In the genomic region with DNA sequence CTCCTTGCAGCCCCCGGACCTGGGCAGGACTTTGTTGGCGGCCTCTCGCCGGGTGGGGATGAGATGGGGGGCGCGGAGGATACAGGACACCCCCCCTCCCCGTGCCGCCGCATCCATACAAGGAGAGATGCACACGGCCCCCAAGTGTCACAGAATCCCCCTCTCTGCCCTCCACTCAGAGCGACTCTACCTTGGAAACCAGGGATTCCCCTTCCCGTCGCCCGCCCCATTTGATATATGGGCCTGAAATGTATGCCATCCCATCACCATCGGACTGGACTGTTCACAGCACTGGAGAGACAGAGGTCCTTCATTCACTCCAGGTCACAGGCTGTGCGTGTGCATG, we compare ENCODE assay signal across 8 cellular contexts. TPM values are rescaled to one million over a fixed set of nuclear protein-coding genes. Genes with fewer than 3 reads are reported as not detected.
DNase-seq lines count a peak whose midpoint lies in the region; ATAC-seq and TF ChIP-seq lines count a peak whose summit lies in the region.

No MANE protein-coding gene starts in this region.

- intact Hi-C loops in natural killer cell (cut with micrococcal nuclease), result no loop called here

- no peaks in the 10 kb centered on the region for H3K27me3 ChIP-seq in MG63

- TF ChIP-seq CTCF in natural killer cell (IDR thresholded peaks at IDR 0.05), result no peak

- no peaks in the 10 kb centered on the region for H3K36me3 ChIP-seq in MG63

- peak overlapping the region; percentile 65 to 94 for H3K27ac Mint-ChIP-seq in natural killer cell

- H3K4me1 Mint-ChIP-seq in natural killer cell, result peaks cover 7 to 31% of the 10 kb centered on the region in 2 donors

- peak overlapping the region; percentile 90 for H3K4me3 Mint-ChIP-seq in natural killer cell

- H3K4me3 ChIP-seq in MG63, result peak overlapping the region; percentile 59

- H3K36me3 Mint-ChIP-seq in natural killer cell, result no peaks in the 10 kb centered on the region

- no peaks in the 10 kb centered on the region for H3K9me3 ChIP-seq in MG63

- peak; percentile 16 for ATAC-seq in GM19397 (IDR thresholded peaks at IDR 0.05; ENCODE audit: unreplicated experiment)
- peak; percentile 35 to 55 (median 36) for ATAC-seq in natural killer cell

- DNase-seq in MG63 (no peak), natural killer cell (no peak), AG20443 (ENCODE audit: low spot score) (no peak), midbrain (lab: John Stamatoyannopoulos, UW) (no peak), NCI-H1048 (lab: John Stamatoyannopoulos, UW) (no peak), SK-N-DZ (ENCODE audit: low spot score) (no peak)
- DNase-seq in effector CD8-positive, alpha-beta T cell (lab: John Stamatoyannopoulos, UW), result peak; percentile 1

- no peaks in the 10 kb centered on the region for H3K9me3 Mint-ChIP-seq in natural killer cell

- H3K27me3 Mint-ChIP-seq in natural killer cell (ENCODE audit: low read depth in 2 of 2), result no peaks in the 10 kb centered on the region

RNA-seq across cellular contexts. Expression of gene PORCN, which starts 0.4 kb away (rescaled TPM):
- total RNA-seq in MG63 (2014; rRNA removed; shearing (Covaris generic); ENCODE audit: low replicate concordance), result 1.6 and 11.2 TPM in 2 replicates
- 10 to 100 TPM; 29.6 to 33.1 (median 31.1) TPM for total RNA-seq in natural killer cell
- polyA plus RNA-seq in SK-N-DZ (2014; cell fraction: cytosol; rRNA removed), result 9.7 and 12.9 TPM in 2 replicates
- 18.7 and 28.0 TPM in 2 replicates for polyA plus RNA-seq in SK-N-DZ (2014; cell fraction: nucleus; rRNA removed)

RNA-seq across cellular contexts. Expression of gene EBP, which starts 12.4 kb away (rescaled TPM):
- total RNA-seq in MG63 (2014; rRNA removed; shearing (Covaris generic); ENCODE audit: low replicate concordance), result 15.9 and 32.9 TPM in 2 replicates
- total RNA-seq in natural killer cell, result 100 to 1,000 TPM in 1 of 3 donors, 10 to 100 TPM in 2; 91.6 to 115 (median 97.6) TPM
- 130 and 153 TPM in 2 replicates for polyA plus RNA-seq in SK-N-DZ (2014; cell fraction: cytosol; rRNA removed)
- 86.0 and 122 TPM in 2 replicates for polyA plus RNA-seq in SK-N-DZ (2014; cell fraction: nucleus; rRNA removed)

RNA-seq across cellular contexts. Expression of gene TBC1D25, which starts 30.3 kb away (rescaled TPM):
- total RNA-seq in MG63 (2014; rRNA removed; shearing (Covaris generic); ENCODE audit: low replicate concordance), result 2.7 and 9.3 TPM in 2 replicates
- total RNA-seq in natural killer cell, result 10 to 100 TPM; 34.9 to 41.8 (median 36.1) TPM
- polyA plus RNA-seq in SK-N-DZ (2014; cell fraction: cytosol; rRNA removed), result 3.7 and 5.4 TPM in 2 replicates
- polyA plus RNA-seq in SK-N-DZ (2014; cell fraction: nucleus; rRNA removed), result 2.6 and 6.5 TPM in 2 replicates

RNA-seq across cellular contexts. Expression of gene FTSJ1, which starts 33.2 kb away (rescaled TPM):
- total RNA-seq in MG63 (2014; rRNA removed; shearing (Covaris generic); ENCODE audit: low replicate concordance), result 55.3 and 76.6 TPM in 2 replicates
- total RNA-seq in natural killer cell, result 10 to 100 TPM; 62.4 to 75.3 (median 67.3) TPM
- 68.3 and 117 TPM in 2 replicates for polyA plus RNA-seq in SK-N-DZ (2014; cell fraction: cytosol; rRNA removed)
- polyA plus RNA-seq in SK-N-DZ (2014; cell fraction: nucleus; rRNA removed), result 136 and 161 TPM in 2 replicates

RNA-seq across cellular contexts. Expression of gene SLC38A5, which starts 39.2 kb away (rescaled TPM):
- 0.79 and 2.0 TPM in 2 replicates for total RNA-seq in MG63 (2014; rRNA removed; shearing (Covaris generic); ENCODE audit: low replicate concordance)
- total RNA-seq in natural killer cell, result 10 to 100 TPM; 20.3 to 25.1 (median 24.7) TPM
- 12.9 and 14.7 TPM in 2 replicates for polyA plus RNA-seq in SK-N-DZ (2014; cell fraction: cytosol; rRNA removed)
- 16.5 and 21.2 TPM in 2 replicates for polyA plus RNA-seq in SK-N-DZ (2014; cell fraction: nucleus; rRNA removed)
